ENCODE assay signal across 30 cellular contexts in the genomic region with DNA sequence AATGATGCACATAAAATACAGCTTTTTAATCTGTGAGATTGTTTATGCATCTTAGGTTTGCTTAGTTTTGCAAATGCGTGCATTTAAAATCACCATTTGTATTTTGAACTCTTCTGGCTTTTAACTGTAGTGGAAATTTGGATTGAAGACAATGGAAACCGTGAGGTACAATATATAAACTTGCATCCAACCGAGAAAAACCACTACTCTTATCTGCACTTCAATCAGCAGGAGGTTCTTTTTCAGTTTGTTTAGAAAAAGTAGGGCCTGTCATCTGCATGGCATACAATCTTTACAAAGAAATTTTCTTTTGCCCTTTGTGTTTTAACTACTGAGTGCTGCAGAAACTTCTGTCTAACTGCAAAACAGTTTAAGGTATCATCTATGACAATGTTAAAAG.
"Had no signal": no experiment of that assay in that cellular context is flagged by ENCODE, and none has a peak within 500 bp of the region (broad histone marks: within the 10 kb centered on the region; RNA-seq: fewer than 3 reads in every experiment).

No MANE protein-coding gene starts in this region.

- H3K27me3 ChIP-seq: body of pancreas, breast epithelium, SJCRH30 had no signal

- H3K9me3 ChIP-seq: body of pancreas, SJCRH30 had no signal

- DNase-seq: activated CD4-positive, alpha-beta memory T cell treated with anti-CD3 and anti-CD28 coated beads, Interleukin-2, amount 10 ng/mL, durations not matched to agents 7 days and 5 days; activated CD4-positive, alpha-beta T cell treated with anti-CD3 and anti-CD28 coated beads for 1 hour; activated CD4-positive, alpha-beta T cell treated with anti-CD3 and anti-CD28 coated beads for 48 hours; activated CD4-positive, CD25-positive, alpha-beta regulatory T cell; activated CD8-positive, alpha-beta memory T cell treated with anti-CD3 and anti-CD28 coated beads for 24 hours; activated CD8-positive, alpha-beta memory T cell treated with anti-CD3 and anti-CD28 coated beads, Interleukin-2, amount 10 ng/mL, durations not matched to agents 7 days and 5 days; activated CD8-positive, alpha-beta memory T cell treated with anti-CD3 and anti-CD28 coated beads, Interleukin-2, amount 50 U/mL, for 48 hours; activated effector memory CD4-positive, alpha-beta T cell treated with Interleukin-2 at 50 U/mL for 16 hours; activated naive CD4-positive, alpha-beta T cell treated with anti-CD3 and anti-CD28 coated beads, Interleukin-2, amount 10 ng/mL, durations not matched to agents 7 days and 5 days; activated naive CD8-positive, alpha-beta T cell treated with anti-CD3 and anti-CD28 coated beads, Interleukin-2, amount 50 U/mL, for 24 hours; activated T-cell treated with anti-CD3 and anti-CD28 coated beads, Interleukin-2, amount 50 U/mL, for 48 hours; amniotic stem cell; aorta; body of pancreas; NCI-H1048; NCI-H1105 treated with DMSO at 0.1 percent for 48 hours; NCI-H1436; NCI-H1694 treated with DMSO at 0.1 percent for 48 hours; NCI-H2081; NCI-H2171 treated with DMSO at 0.1 percent for 48 hours; NCI-H2227 treated with DMSO at 0.1 percent for 48 hours; NCI-H446; NCI-H510A treated with DMSO at 0.1 percent for 48 hours; SHP77; SJCRH30; T1000; WERI-Rb-1 had no signal

- H3K36me3 ChIP-seq: breast epithelium, SJCRH30, WERI-Rb-1 had no signal

- H3K4me1 ChIP-seq: body of pancreas, breast epithelium, SJCRH30 had no signal

- H3K4me3 ChIP-seq: body of pancreas, breast epithelium, SJCRH30, SK-N-MC had no signal

- H3K27ac ChIP-seq: body of pancreas, breast epithelium, KMS-11, SJCRH30, SK-N-MC, WERI-Rb-1 had no signal
